In the genomic region with DNA sequence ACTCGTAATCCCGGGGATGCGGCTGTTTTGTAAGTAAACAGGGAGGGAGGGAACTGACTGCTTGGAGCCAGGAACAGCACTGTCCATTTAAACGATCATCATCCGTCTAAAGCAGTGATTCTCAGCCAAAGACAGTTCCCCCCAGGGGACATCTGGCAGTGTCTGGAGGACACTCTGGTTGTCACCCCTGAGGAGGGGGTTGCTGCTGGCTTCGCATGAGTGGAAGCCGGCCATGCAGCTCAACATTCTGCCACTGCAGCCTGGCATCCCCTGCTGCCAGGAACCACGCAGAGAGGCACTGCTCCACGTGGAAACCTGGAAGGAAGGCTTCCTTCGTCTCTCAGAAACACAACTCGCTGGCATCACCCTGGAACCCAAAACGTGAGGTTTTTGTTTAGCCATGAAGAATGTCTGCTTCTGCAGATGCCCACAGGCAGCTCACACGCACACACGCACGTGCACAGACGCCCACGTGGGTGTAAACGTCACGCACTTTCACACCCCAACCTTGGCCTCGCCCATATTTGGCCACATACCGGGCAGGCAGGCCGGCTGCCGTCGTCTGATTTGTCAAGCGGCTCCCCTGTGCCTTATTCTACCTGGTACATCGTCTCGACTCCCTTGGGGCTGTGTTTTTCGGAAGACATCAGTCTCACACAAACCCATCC, we compare ENCODE assay signal across 16 cellular contexts.
"Had no signal": no experiment of that assay in that cellular context is flagged by ENCODE, and none has a peak within 500 bp of the region (broad histone marks: within the 10 kb centered on the region; RNA-seq: fewer than 3 reads in every experiment).

No MANE protein-coding gene starts in this region.

- ATAC-seq: gastroesophageal sphincter; left ventricle myocardium superior; naive thymus-derived CD8-positive, alpha-beta T cell had no signal

- H3K4me1 Mint-ChIP-seq: memory B cell; naive thymus-derived CD8-positive, alpha-beta T cell had no signal

- H3K27me3 ChIP-seq: ascending aorta, ovary, transverse colon, vagina had no signal

- H3K4me1 ChIP-seq: ascending aorta, gastroesophageal sphincter, transverse colon, vagina had no signal

- H3K27ac Mint-ChIP-seq: activated naive CD4-positive, alpha-beta T cell treated with anti-CD3 and anti-CD28 coated beads for 36 hours; activated T-helper 1 cell treated with anti-CD3 and anti-CD28 coated beads, Interleukin-12 subunit alpha, Interleukin-12 subunit beta, Interleukin-2, Interleukin-4 antibody, amounts not matched to agents 30 ng/mL and 10 ng/mL and 1 ng/mL, durations not matched to agents 14 hours and 24 hours and 36 hours; memory B cell; naive thymus-derived CD8-positive, alpha-beta T cell; T-helper 2 cell treated with Interferon-gamma antibody and Interleukin-4, amounts not matched to agents 5 μg/mL and 100 μg/mL, for 36 hours had no signal

- DNase-seq: activated CD4-positive, alpha-beta T cell treated with anti-CD3 and anti-CD28 coated beads, Interleukin-2, amount 50 U/mL, for 1 hour; activated naive CD4-positive, alpha-beta T cell treated with anti-CD3 and anti-CD28 coated beads for 36 hours; left ventricle myocardium superior; naive thymus-derived CD8-positive, alpha-beta T cell; ovary; stimulated activated CD4-positive, alpha-beta T cell treated with anti-CD3 and anti-CD28 coated beads, Interleukin-15, amount 100 ng/mL, for 24 hours; stimulated activated CD4-positive, alpha-beta T cell treated with anti-CD3 and anti-CD28 coated beads, Interleukin-4, amount 100 ng/mL, for 1 hour; stimulated activated naive CD4-positive, alpha-beta T cell; transverse colon had no signal

- H3K4me3 Mint-ChIP-seq: activated naive CD4-positive, alpha-beta T cell treated with anti-CD3 and anti-CD28 coated beads for 36 hours; activated T-helper 1 cell treated with anti-CD3 and anti-CD28 coated beads, Interleukin-12 subunit alpha, Interleukin-12 subunit beta, Interleukin-2, Interleukin-4 antibody, amounts not matched to agents 30 ng/mL and 10 ng/mL and 1 ng/mL, durations not matched to agents 14 hours and 24 hours and 36 hours; memory B cell; naive thymus-derived CD8-positive, alpha-beta T cell; T-helper 2 cell treated with Interferon-gamma antibody and Interleukin-4, amounts not matched to agents 5 μg/mL and 100 μg/mL, for 36 hours had no signal

- H3K36me3 Mint-ChIP-seq: memory B cell had no signal

- H3K27ac ChIP-seq: ascending aorta, gastroesophageal sphincter, ovary, skin epidermis, transverse colon, vagina had no signal
